In the genomic region with DNA sequence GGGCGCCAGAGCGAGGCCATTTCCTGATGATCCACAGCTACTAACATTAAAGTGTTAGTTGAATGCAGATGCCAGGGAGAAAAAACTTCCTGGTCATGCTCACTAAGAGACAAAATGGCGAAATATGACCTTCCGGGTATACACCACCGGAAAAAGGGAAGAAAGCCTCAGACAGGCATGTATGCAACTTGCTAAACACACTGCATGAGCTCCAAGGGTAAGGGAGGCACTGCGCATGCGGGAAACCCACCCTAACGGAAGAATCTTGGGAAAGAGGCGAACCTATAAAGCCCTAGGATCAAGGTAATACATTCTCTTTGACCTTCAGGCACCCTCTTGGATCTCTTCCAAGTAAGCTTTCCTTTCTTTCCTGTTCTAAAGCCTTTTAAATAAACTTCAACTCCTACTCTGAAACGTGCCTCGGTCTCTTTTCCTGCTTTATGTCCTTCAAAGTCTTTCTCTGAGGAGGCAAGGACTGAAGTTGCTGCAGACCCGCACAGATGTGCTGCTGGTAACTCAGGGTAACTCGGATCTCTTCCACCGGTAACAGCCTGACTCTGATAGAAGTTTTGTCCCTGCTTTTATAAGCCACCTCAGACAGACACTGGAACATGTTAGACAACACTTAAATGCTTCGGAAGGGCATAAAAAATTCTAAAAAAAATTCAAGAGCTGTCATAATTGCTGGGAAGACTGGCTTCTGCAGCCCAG, we compare ENCODE assay signal across 20 cellular contexts.
DNase-seq lines count a peak whose midpoint lies in the region; ATAC-seq and TF ChIP-seq lines count a peak whose summit lies in the region.
"Had no signal": no experiment of that assay in that cellular context is flagged by ENCODE, and none has a peak within 500 bp of the region (broad histone marks: within the 10 kb centered on the region; RNA-seq: fewer than 3 reads in every experiment).

No MANE protein-coding gene starts in this region.

- POLR2A ChIA-PET in WTC11 (lab: Charles Lee): interaction anchor here (0.6 kb wide), 1 partner anchor 24 kb away, joined by 8 read pairs; no protein-coding TSS in a partner anchor

- H3K36me3 ChIP-seq in lower lobe of right lung: no peaks in the 10 kb centered on the region
- peaks cover 0 to 20% (median 0%) of the 10 kb centered on the region in 6 donors for H3K36me3 ChIP-seq in spleen
- H3K36me3 ChIP-seq: BLaER1, Peyer's patch, SJCRH30 had no signal

- CTCF ChIA-PET in WTC11 (lab: Charles Lee): no interaction called here

- H3K27me3 ChIP-seq in lower lobe of right lung (ENCODE audit: low read depth): no peaks in the 10 kb centered on the region
- H3K27me3 ChIP-seq in spleen (replicated peaks in 1 of 7): no peaks in the 10 kb centered on the region
- H3K27me3 ChIP-seq: BLaER1, Peyer's patch, SJCRH30 had no signal

- no peaks in the 10 kb centered on the region for H3K27me3 Mint-ChIP-seq in WTC11 (ENCODE audit: low read depth)
- H3K27me3 Mint-ChIP-seq in stimulated activated naive CD8-positive, alpha-beta T cell treated with anti-CD3 and anti-CD28 coated beads, Interleukin-15, amount 100 ng/mL, for 72 hours: no peaks in the 10 kb centered on the region
- H3K27me3 Mint-ChIP-seq: CD4-positive, alpha-beta memory T cell had no signal

- ATAC-seq in WTC11 (peak; percentile 54), lower lobe of right lung (no peak), GM18505 (IDR thresholded peaks at IDR 0.05; ENCODE audit: unreplicated experiment) (no peak), HG03039 (IDR thresholded peaks at IDR 0.05; ENCODE audit: unreplicated experiment) (no peak)
- no peak for ATAC-seq in stimulated activated naive CD8-positive, alpha-beta T cell treated with anti-CD3 and anti-CD28 coated beads, Interleukin-15, amount 100 ng/mL, for 72 hours

- DNase-seq in MV-4-11 (lab: John Stamatoyannopoulos, UW) (peak; percentile 29), WTC11 (ENCODE audit: low spot score) (no peak), lower lobe of right lung (no peak), spleen (no peak), GM20000 (ENCODE audit: low spot score) (no peak)
- no peak for DNase-seq in stimulated activated naive CD8-positive, alpha-beta T cell treated with anti-CD3 and anti-CD28 coated beads, Interleukin-15, amount 100 ng/mL, for 72 hours
- DNase-seq: CD4-positive, alpha-beta memory T cell; DND-41; KBM-7; MM.1S; NCI-H1092; NCI-H1436; NCI-H187 treated with DMSO at 0.1 percent for 48 hours; NCI-H2107; NCI-H748 treated with DMSO at 0.1 percent for 48 hours; Peyer's patch; SJCRH30 had no signal

- no peak overlapping the region for H3K27ac ChIP-seq in lower lobe of right lung
- peak overlapping the region in 6 of 8 donors; percentile 26 to 80 (median 62) for H3K27ac ChIP-seq in spleen
- H3K27ac ChIP-seq: BLaER1, Peyer's patch, SJCRH30 had no signal

- H3K4me3 Mint-ChIP-seq in WTC11: no peak overlapping the region
- no peak overlapping the region for H3K4me3 Mint-ChIP-seq in stimulated activated naive CD8-positive, alpha-beta T cell treated with anti-CD3 and anti-CD28 coated beads, Interleukin-15, amount 100 ng/mL, for 72 hours
- H3K4me3 Mint-ChIP-seq: CD4-positive, alpha-beta memory T cell had no signal

- peaks cover 13% of the 10 kb centered on the region for H3K36me3 Mint-ChIP-seq in WTC11

- H3K4me3 ChIP-seq in lower lobe of right lung (peak overlapping the region; percentile 2), spleen (peak overlapping the region in 2 of 8 donors; percentile 26 to 41)
- H3K4me3 ChIP-seq: BLaER1, Peyer's patch, SJCRH30 had no signal

- H3K9me3 ChIP-seq in lower lobe of right lung (no peaks in the 10 kb centered on the region), spleen (no peaks in the 10 kb centered on the region)
- H3K9me3 ChIP-seq: BLaER1, Peyer's patch, SJCRH30 had no signal

- TF ChIP-seq CTCF in WTC11 (IDR thresholded peaks at IDR 0.05) (no peak), lower lobe of right lung (IDR thresholded peaks at IDR 0.05) (no peak), spleen (IDR thresholded peaks at IDR 0.05 in 8 of 11, conservative IDR thresholded peaks at IDR 0.05 in 3 of 11) (no peak), GM20000 (IDR thresholded peaks at IDR 0.05; ENCODE audit: extremely low read depth, missing control alignments) (no peak)

- intact Hi-C loops in lower lobe of right lung (cut with DNase I) (no loop called here), spleen (cut with DNase I; ENCODE audit: low total_unique reads) (no loop called here)

- H3K27ac Mint-ChIP-seq in WTC11: peak overlapping the region; percentile 90
- peak overlapping the region in 1 of 2 donors; percentile 12 for H3K27ac Mint-ChIP-seq in stimulated activated naive CD8-positive, alpha-beta T cell treated with anti-CD3 and anti-CD28 coated beads, Interleukin-15, amount 100 ng/mL, for 72 hours
- H3K27ac Mint-ChIP-seq: CD4-positive, alpha-beta memory T cell had no signal

- TF ChIP-seq POLR2A in spleen (IDR thresholded peaks at IDR 0.05) (no peak), GM18505 (IDR thresholded peaks at IDR 0.05; ENCODE audit: borderline replicate concordance, extremely low read depth, insufficient read depth, insufficient read length) (no peak)

- whole genome bisulfite sequencing in spleen, 5 donors: 69 to 80% (median 71%) methylated on average over 15 of the region's 15 CpGs

- H3K4me1 ChIP-seq in lower lobe of right lung (no peaks in the 10 kb centered on the region), spleen (no peaks in the 10 kb centered on the region)
- H3K4me1 ChIP-seq: BLaER1, Peyer's patch, SJCRH30 had no signal

- no peaks in the 10 kb centered on the region for H3K9me3 Mint-ChIP-seq in WTC11
- H3K9me3 Mint-ChIP-seq in stimulated activated naive CD8-positive, alpha-beta T cell treated with anti-CD3 and anti-CD28 coated beads, Interleukin-15, amount 100 ng/mL, for 72 hours: no peaks in the 10 kb centered on the region
- H3K9me3 Mint-ChIP-seq: CD4-positive, alpha-beta memory T cell had no signal

- peaks cover 46% of the 10 kb centered on the region for H3K4me1 Mint-ChIP-seq in WTC11
- H3K4me1 Mint-ChIP-seq in stimulated activated naive CD8-positive, alpha-beta T cell treated with anti-CD3 and anti-CD28 coated beads, Interleukin-15, amount 100 ng/mL, for 72 hours: no peaks in the 10 kb centered on the region
- H3K4me1 Mint-ChIP-seq: CD4-positive, alpha-beta memory T cell had no signal

TF ChIP-seq in WTC11, 78 proteins besides CTCF, POLR2A, EP300 and RAD21:
- TF ChIP-seq FOXJ3 (CRISPR knock-in tag; IDR thresholded peaks at IDR 0.05; ENCODE audit: borderline replicate concordance) (no peak), NFE2L1 (CRISPR knock-in tag; IDR thresholded peaks at IDR 0.05) (no peak), NFATC4 (CRISPR knock-in tag; IDR thresholded peaks at IDR 0.05) (no peak), HMGA2 (CRISPR knock-in tag; IDR thresholded peaks at IDR 0.05) (no peak)
- TF ChIP-seq, protein P1, sequence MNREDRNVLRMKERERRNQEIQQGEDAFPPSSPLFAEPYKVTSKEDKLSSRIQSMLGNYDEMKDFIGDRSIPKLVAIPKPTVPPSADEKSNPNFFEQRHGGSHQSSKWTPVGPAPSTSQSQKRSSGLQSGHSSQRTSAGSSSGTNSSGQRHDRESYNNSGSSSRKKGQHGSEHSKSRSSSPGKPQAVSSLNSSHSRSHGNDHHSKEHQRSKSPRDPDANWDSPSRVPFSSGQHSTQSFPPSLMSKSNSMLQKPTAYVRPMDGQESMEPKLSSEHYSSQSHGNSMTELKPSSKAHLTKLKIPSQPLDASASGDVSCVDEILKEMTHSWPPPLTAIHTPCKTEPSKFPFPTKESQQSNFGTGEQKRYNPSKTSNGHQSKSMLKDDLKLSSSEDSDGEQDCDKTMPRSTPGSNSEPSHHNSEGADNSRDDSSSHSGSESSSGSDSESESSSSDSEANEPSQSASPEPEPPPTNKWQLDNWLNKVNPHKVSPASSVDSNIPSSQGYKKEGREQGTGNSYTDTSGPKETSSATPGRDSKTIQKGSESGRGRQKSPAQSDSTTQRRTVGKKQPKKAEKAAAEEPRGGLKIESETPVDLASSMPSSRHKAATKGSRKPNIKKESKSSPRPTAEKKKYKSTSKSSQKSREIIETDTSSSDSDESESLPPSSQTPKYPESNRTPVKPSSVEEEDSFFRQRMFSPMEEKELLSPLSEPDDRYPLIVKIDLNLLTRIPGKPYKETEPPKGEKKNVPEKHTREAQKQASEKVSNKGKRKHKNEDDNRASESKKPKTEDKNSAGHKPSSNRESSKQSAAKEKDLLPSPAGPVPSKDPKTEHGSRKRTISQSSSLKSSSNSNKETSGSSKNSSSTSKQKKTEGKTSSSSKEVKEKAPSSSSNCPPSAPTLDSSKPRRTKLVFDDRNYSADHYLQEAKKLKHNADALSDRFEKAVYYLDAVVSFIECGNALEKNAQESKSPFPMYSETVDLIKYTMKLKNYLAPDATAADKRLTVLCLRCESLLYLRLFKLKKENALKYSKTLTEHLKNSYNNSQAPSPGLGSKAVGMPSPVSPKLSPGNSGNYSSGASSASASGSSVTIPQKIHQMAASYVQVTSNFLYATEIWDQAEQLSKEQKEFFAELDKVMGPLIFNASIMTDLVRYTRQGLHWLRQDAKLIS (CRISPR knock-in tag; IDR thresholded peaks at IDR 0.05; ENCODE audit: borderline replicate concordance): no peak
- TF ChIP-seq, protein P2, sequence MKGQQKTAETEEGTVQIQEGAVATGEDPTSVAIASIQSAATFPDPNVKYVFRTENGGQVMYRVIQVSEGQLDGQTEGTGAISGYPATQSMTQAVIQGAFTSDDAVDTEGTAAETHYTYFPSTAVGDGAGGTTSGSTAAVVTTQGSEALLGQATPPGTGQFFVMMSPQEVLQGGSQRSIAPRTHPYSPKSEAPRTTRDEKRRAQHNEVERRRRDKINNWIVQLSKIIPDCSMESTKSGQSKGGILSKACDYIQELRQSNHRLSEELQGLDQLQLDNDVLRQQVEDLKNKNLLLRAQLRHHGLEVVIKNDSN (CRISPR knock-in tag; IDR thresholded peaks at IDR 0.05): no peak
